In the genomic region with DNA sequence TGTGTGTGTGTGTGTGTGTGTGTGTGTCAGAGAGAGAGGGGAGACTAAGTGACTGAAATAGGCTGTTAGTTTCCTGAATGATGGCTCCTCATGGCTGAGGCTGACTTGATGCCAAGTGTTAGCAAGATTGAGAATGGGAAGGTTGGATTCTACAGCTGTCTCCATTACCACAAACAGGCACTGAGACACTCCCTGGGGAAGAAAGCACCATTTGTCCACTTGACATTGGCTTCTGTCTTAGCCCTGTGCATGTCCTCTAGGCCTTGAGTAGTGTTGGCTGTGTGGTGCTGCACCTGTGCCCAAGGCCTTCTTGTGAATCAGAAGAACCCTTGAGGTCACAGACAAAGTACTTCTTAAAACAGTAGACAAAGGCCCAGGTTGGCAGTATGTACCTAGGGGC, we compare ENCODE assay signal across 26 cellular contexts.
"Had no signal": no experiment of that assay in that cellular context is flagged by ENCODE, and none has a peak within 500 bp of the region (broad histone marks: within the 10 kb centered on the region; RNA-seq: fewer than 3 reads in every experiment).

No MANE protein-coding gene starts in this region.

- FAIRE-seq: endometrium, kidney, small intestine had no signal

- H3K4me1 Mint-ChIP-seq: activated CD4-positive, alpha-beta T cell treated with anti-CD3 and anti-CD28 coated beads, Interleukin-2, amount 10 ng/mL, durations not matched to agents 7 days and 5 days; activated naive CD8-positive, alpha-beta T cell treated with anti-CD3 and anti-CD28 coated beads for 36 hours; memory B cell had no signal

- H3K27me3 ChIP-seq: body of pancreas, colonic mucosa, esophagus muscularis mucosa, right atrium auricular region, transverse colon had no signal

- H3K4me3 ChIP-seq: body of pancreas, colonic mucosa, esophagus muscularis mucosa, left ventricle myocardium inferior, right atrium auricular region, transverse colon had no signal

- ATAC-seq: activated T-cell treated with anti-CD3 and anti-CD28 coated beads, Interleukin-2, amount 50 U/mL, for 72 hours; body of pancreas; natural killer cell treated with Interleukin-12 subunit alpha and Interleukin-12 subunit beta and Interleukin-15 and Interleukin-18, amount 100 ng/mL, for 72 hours had no signal

- H3K27me3 Mint-ChIP-seq: activated CD4-positive, alpha-beta T cell treated with anti-CD3 and anti-CD28 coated beads, Interleukin-2, amount 10 ng/mL, durations not matched to agents 7 days and 5 days; activated naive CD8-positive, alpha-beta T cell treated with anti-CD3 and anti-CD28 coated beads for 36 hours; memory B cell; natural killer cell treated with Interleukin-12 subunit alpha and Interleukin-12 subunit beta and Interleukin-15 and Interleukin-18, amount 100 ng/mL, for 72 hours had no signal

- H3K9me3 ChIP-seq: body of pancreas, colonic mucosa, esophagus muscularis mucosa, left ventricle myocardium inferior, right atrium auricular region, transverse colon had no signal

- H3K27ac ChIP-seq: body of pancreas, colonic mucosa, esophagus muscularis mucosa, left ventricle myocardium inferior, right atrium auricular region, transverse colon had no signal

- H3K9me3 Mint-ChIP-seq: activated CD4-positive, alpha-beta T cell treated with anti-CD3 and anti-CD28 coated beads, Interleukin-2, amount 10 ng/mL, durations not matched to agents 7 days and 5 days; activated naive CD8-positive, alpha-beta T cell treated with anti-CD3 and anti-CD28 coated beads for 36 hours; activated T-cell treated with anti-CD3 and anti-CD28 coated beads, Interleukin-2, amount 50 U/mL, for 72 hours; memory B cell; natural killer cell treated with Interleukin-12 subunit alpha and Interleukin-12 subunit beta and Interleukin-15 and Interleukin-18, amount 100 ng/mL, for 72 hours had no signal

- H3K4me3 Mint-ChIP-seq: activated CD4-positive, alpha-beta T cell treated with anti-CD3 and anti-CD28 coated beads, Interleukin-2, amount 10 ng/mL, durations not matched to agents 7 days and 5 days; activated naive CD8-positive, alpha-beta T cell treated with anti-CD3 and anti-CD28 coated beads for 36 hours; activated T-cell treated with anti-CD3 and anti-CD28 coated beads, Interleukin-2, amount 50 U/mL, for 72 hours; memory B cell; natural killer cell treated with Interleukin-12 subunit alpha and Interleukin-12 subunit beta and Interleukin-15 and Interleukin-18, amount 100 ng/mL, for 72 hours had no signal

- H3K36me3 ChIP-seq: colonic mucosa had no signal

- H3K4me1 ChIP-seq: colonic mucosa, transverse colon had no signal

- H3K27ac Mint-ChIP-seq: activated CD4-positive, alpha-beta T cell treated with anti-CD3 and anti-CD28 coated beads, Interleukin-2, amount 10 ng/mL, durations not matched to agents 7 days and 5 days; activated naive CD8-positive, alpha-beta T cell treated with anti-CD3 and anti-CD28 coated beads for 36 hours; activated T-cell treated with anti-CD3 and anti-CD28 coated beads, Interleukin-2, amount 50 U/mL, for 72 hours; memory B cell; natural killer cell treated with Interleukin-12 subunit alpha and Interleukin-12 subunit beta and Interleukin-15 and Interleukin-18, amount 100 ng/mL, for 72 hours had no signal

- DNase-seq: activated CD4-positive, alpha-beta T cell treated with anti-CD3 and anti-CD28 coated beads, Interleukin-2, amount 10 ng/mL, durations not matched to agents 7 days and 5 days; activated CD8-positive, alpha-beta memory T cell treated with anti-CD3 and anti-CD28 coated beads, Interleukin-2, amount 50 U/mL, for 48 hours; activated gamma-delta T cell; activated naive CD8-positive, alpha-beta T cell treated with anti-CD3 and anti-CD28 coated beads for 36 hours; activated T-cell treated with anti-CD3 and anti-CD28 coated beads, Interleukin-2, amount 50 U/mL, for 72 hours; amygdala; body of pancreas; central memory CD4-positive, alpha-beta T cell; colonic mucosa; glutamatergic neuron; hypothalamus; kidney; left ventricle myocardium inferior; nucleus accumbens; posterior cingulate gyrus; small intestine; stimulated activated CD4-positive, alpha-beta T cell treated with anti-CD3 and anti-CD28 coated beads, Interleukin-4, amount 100 ng/mL, for 4 hours; stimulated activated CD8-positive, alpha-beta memory T cell treated with anti-CD3 and anti-CD28 coated beads, Interleukin-4, amount 100 ng/mL, for 48 hours; stimulated activated naive CD4-positive, alpha-beta T cell treated with Interleukin-2 at 50 U/mL for 16 hours; substantia nigra; transverse colon had no signal
